Comparison of ENCODE assay signal across 1 cellular context in the genomic region with DNA sequence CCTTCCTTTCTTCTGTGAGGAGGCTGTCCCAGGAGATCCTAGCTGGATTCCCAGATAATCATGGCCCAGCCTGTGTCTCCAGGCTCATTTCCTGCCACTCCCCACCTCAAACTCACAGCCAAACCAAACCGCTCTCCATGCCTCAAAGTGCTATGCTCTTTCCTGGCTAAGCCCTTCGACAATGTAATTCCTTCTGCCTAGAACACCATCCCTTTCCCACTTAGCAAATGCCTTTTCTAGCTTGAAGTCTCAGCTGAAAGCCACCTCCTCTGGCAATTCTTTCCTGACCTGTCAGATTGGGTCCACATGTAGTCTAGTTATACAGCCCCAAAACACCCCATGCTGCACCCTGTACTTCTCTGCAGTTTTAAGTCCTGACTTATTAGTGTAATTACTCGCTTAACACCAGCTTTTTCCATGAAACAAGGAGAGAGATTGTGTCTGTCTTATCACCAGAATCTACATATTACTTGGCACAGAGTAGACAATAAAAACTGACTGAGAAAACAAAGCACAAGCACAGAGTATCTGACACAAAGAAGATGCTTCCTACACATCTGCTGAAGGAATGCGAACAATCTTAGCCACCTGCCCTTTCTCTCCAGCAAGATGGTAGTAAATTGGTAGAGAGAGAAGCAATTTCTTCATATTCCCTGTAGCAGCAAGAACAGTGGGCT.
TF ChIP-seq lines count a peak whose summit lies in the region.

No MANE protein-coding gene starts in this region.

TF ChIP-seq in GM23338, 12 proteins besides CTCF, POLR2A, EP300 and RAD21 (continued from another document):
- TF ChIP-seq, protein P1, sequence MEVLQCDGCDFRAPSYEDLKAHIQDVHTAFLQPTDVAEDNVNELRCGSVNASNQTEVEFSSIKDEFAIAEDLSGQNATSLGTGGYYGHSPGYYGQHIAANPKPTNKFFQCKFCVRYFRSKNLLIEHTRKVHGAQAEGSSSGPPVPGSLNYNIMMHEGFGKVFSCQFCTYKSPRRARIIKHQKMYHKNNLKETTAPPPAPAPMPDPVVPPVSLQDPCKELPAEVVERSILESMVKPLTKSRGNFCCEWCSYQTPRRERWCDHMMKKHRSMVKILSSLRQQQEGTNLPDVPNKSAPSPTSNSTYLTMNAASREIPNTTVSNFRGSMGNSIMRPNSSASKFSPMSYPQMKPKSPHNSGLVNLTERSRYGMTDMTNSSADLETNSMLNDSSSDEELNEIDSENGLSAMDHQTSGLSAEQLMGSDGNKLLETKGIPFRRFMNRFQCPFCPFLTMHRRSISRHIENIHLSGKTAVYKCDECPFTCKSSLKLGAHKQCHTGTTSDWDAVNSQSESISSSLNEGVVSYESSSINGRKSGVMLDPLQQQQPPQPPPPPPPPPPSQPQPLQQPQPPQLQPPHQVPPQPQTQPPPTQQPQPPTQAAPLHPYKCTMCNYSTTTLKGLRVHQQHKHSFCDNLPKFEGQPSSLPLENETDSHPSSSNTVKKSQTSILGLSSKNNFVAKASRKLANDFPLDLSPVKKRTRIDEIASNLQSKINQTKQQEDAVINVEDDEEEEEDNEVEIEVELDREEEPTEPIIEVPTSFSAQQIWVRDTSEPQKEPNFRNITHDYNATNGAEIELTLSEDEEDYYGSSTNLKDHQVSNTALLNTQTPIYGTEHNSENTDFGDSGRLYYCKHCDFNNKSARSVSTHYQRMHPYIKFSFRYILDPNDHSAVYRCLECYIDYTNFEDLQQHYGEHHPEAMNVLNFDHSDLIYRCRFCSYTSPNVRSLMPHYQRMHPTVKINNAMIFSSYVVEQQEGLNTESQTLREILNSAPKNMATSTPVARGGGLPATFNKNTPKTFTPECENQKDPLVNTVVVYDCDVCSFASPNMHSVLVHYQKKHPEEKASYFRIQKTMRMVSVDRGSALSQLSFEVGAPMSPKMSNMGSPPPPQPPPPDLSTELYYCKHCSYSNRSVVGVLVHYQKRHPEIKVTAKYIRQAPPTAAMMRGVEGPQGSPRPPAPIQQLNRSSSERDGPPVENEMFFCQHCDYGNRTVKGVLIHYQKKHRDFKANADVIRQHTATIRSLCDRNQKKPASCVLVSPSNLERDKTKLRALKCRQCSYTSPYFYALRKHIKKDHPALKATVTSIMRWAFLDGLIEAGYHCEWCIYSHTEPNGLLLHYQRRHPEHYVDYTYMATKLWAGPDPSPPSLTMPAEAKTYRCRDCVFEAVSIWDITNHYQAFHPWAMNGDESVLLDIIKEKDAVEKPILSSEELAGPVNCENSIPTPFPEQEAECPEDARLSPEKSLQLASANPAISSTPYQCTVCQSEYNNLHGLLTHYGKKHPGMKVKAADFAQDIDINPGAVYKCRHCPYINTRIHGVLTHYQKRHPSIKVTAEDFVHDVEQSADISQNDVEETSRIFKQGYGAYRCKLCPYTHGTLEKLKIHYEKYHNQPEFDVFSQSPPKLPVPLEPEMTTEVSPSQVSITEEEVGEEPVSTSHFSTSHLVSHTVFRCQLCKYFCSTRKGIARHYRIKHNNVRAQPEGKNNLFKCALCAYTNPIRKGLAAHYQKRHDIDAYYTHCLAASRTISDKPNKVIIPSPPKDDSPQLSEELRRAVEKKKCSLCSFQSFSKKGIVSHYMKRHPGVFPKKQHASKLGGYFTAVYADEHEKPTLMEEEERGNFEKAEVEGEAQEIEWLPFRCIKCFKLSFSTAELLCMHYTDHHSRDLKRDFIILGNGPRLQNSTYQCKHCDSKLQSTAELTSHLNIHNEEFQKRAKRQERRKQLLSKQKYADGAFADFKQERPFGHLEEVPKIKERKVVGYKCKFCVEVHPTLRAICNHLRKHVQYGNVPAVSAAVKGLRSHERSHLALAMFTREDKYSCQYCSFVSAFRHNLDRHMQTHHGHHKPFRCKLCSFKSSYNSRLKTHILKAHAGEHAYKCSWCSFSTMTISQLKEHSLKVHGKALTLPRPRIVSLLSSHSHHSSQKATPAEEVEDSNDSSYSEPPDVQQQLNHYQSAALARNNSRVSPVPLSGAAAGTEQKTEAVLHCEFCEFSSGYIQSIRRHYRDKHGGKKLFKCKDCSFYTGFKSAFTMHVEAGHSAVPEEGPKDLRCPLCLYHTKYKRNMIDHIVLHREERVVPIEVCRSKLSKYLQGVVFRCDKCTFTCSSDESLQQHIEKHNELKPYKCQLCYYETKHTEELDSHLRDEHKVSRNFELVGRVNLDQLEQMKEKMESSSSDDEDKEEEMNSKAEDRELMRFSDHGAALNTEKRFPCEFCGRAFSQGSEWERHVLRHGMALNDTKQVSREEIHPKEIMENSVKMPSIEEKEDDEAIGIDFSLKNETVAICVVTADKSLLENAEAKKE (CRISPR knock-in tag; IDR thresholded peaks at IDR 0.05): no peak
- TF ChIP-seq EZH2 (IDR thresholded peaks at IDR 0.05; ENCODE audit: low read depth, unreplicated experiment): no peak
- TF ChIP-seq CREB1 (CRISPR knock-in tag; IDR thresholded peaks at IDR 0.05; ENCODE audit: low read depth): no peak
- TF ChIP-seq, protein P2, sequence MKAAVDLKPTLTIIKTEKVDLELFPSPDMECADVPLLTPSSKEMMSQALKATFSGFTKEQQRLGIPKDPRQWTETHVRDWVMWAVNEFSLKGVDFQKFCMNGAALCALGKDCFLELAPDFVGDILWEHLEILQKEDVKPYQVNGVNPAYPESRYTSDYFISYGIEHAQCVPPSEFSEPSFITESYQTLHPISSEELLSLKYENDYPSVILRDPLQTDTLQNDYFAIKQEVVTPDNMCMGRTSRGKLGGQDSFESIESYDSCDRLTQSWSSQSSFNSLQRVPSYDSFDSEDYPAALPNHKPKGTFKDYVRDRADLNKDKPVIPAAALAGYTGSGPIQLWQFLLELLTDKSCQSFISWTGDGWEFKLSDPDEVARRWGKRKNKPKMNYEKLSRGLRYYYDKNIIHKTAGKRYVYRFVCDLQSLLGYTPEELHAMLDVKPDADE (IDR thresholded peaks at IDR 0.05): no peak
- no peak for TF ChIP-seq NANOG (IDR thresholded peaks at IDR 0.05; ENCODE audit: borderline replicate concordance)
- TF ChIP-seq ZNF114 (CRISPR knock-in tag; IDR thresholded peaks at IDR 0.05): no peak
- TF ChIP-seq STAT1 (IDR thresholded peaks at IDR 0.05; ENCODE audit: unreplicated experiment): no peak
- TF ChIP-seq, protein P3, sequence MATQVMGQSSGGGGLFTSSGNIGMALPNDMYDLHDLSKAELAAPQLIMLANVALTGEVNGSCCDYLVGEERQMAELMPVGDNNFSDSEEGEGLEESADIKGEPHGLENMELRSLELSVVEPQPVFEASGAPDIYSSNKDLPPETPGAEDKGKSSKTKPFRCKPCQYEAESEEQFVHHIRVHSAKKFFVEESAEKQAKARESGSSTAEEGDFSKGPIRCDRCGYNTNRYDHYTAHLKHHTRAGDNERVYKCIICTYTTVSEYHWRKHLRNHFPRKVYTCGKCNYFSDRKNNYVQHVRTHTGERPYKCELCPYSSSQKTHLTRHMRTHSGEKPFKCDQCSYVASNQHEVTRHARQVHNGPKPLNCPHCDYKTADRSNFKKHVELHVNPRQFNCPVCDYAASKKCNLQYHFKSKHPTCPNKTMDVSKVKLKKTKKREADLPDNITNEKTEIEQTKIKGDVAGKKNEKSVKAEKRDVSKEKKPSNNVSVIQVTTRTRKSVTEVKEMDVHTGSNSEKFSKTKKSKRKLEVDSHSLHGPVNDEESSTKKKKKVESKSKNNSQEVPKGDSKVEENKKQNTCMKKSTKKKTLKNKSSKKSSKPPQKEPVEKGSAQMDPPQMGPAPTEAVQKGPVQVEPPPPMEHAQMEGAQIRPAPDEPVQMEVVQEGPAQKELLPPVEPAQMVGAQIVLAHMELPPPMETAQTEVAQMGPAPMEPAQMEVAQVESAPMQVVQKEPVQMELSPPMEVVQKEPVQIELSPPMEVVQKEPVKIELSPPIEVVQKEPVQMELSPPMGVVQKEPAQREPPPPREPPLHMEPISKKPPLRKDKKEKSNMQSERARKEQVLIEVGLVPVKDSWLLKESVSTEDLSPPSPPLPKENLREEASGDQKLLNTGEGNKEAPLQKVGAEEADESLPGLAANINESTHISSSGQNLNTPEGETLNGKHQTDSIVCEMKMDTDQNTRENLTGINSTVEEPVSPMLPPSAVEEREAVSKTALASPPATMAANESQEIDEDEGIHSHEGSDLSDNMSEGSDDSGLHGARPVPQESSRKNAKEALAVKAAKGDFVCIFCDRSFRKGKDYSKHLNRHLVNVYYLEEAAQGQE (IDR thresholded peaks at IDR 0.05; ENCODE audit: unreplicated experiment): no peak
